1 cellular context compared by ENCODE assay signal in the genomic region with DNA sequence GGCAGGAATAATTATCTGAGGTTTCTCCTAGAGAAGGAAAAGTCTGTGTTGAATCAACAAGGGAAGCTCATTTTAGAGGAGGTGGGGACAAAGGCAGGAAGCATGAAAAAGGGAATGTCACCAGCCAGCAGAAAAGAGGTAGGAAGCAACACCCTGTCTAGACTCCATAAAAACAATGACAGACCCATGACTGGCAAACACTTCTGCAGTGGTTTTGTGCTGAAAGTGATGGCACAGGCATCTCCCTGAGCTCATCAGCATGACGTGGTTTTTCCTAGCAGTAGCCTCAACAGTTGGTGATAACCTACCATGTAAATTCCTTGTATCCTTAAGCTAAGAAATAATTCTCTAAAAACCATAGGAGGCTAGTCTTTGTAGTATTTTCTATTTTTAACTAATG.
TF ChIP-seq lines count a peak whose summit lies in the region.

No MANE protein-coding gene starts in this region.

TF ChIP-seq in WTC11, 78 proteins besides CTCF, POLR2A, EP300 and RAD21 (continued from another document):
- TF ChIP-seq ZNF425 (CRISPR knock-in tag; conservative IDR thresholded peaks at IDR 0.05): no peak
